In genomic region chr7:157866525-157866924, GRCh38 we compare ENCODE assay signal across 20 cellular contexts.
DNase-seq lines count a peak whose midpoint lies in the region; ATAC-seq, FAIRE-seq and TF ChIP-seq lines count a peak whose summit lies in the region.
"Had no signal": no experiment of that assay in that cellular context is flagged by ENCODE, and none has a peak within 500 bp of the region (broad histone marks: within the 10 kb centered on the region; RNA-seq: fewer than 3 reads in every experiment).

No MANE protein-coding gene starts in this region.

- H3K27ac ChIP-seq in IMR-90 (ENCODE audit: insufficient read depth, low read length) (no peak overlapping the region), H1 (ENCODE audit: low read depth, low read length) (no peak overlapping the region), neuronal stem cell (replicated peaks; ENCODE audit: low read length) (no peak overlapping the region), spleen (no peak overlapping the region), coronary artery (no peak overlapping the region)
- H3K27ac ChIP-seq: BLaER1, C4-2B had no signal

- H3K9me3 ChIP-seq in IMR-90 (ENCODE audit: control insufficient read depth, insufficient read depth, low read length) (peaks cover 57% of the 10 kb centered on the region), H1 (ENCODE audit: insufficient read depth in 2 of 2, low read depth in 1 of 2, low read length in 1 of 2) (peaks cover 15 to 19% of the 10 kb centered on the region in 2 experiments; a peak in 3 of 4 replicates), neuronal stem cell (replicated peaks in 1 of 2; ENCODE audit: control insufficient read depth in 2 of 2, insufficient read depth in 1 of 2, low read depth in 1 of 2, low read length in 2 of 2) (peaks cover 13 to 14% of the 10 kb centered on the region in 2 donors), spleen (peaks cover 0 to 19% (median 7%) of the 10 kb centered on the region in 8 donors)
- H3K9me3 ChIP-seq: Caco-2, HAP-1 had no signal

- no peaks in the 10 kb centered on the region for H3K36me3 ChIP-seq in IMR-90 (ENCODE audit: control insufficient read depth, insufficient read depth, low read length)
- H3K36me3 ChIP-seq in H1 (ENCODE audit: control insufficient read depth in 2 of 4, insufficient read depth in 4 of 4, low read length in 3 of 4), result no peaks in the 10 kb centered on the region
- H3K36me3 ChIP-seq in neuronal stem cell (replicated peaks in 1 of 2; ENCODE audit: control insufficient read depth in 2 of 2, insufficient read depth in 2 of 2, low read length in 2 of 2), result no peaks in the 10 kb centered on the region
- no peaks in the 10 kb centered on the region for H3K36me3 ChIP-seq in spleen
- H3K36me3 ChIP-seq: BLaER1, HAP-1 had no signal

- no TSS peak for BruUV-seq in IMR-90 (replicated peaks; lab: Mats Ljungman, UMichigan)

- no peak overlapping the region for H3K23ac ChIP-seq in IMR-90 (ENCODE audit: low read depth, low read length)
- no peak overlapping the region for H3K23ac ChIP-seq in H1 (ENCODE audit: insufficient read length)
- H3K23ac ChIP-seq in neuronal stem cell (ENCODE audit: low read depth, low read length, poor library complexity), result no peak overlapping the region

- H2BK20ac ChIP-seq in IMR-90 (ENCODE audit: low read depth, low read length) (no peak overlapping the region), H1 (ENCODE audit: low read length) (no peak overlapping the region)

- H3K79me1 ChIP-seq in IMR-90 (ENCODE audit: low read depth in 1 of 2, low read length in 2 of 2), result no peaks in the 10 kb centered on the region
- no peaks in the 10 kb centered on the region for H3K79me1 ChIP-seq in H1 (ENCODE audit: low read depth, low read length)
- no peaks in the 10 kb centered on the region for H3K79me1 ChIP-seq in neuronal stem cell (ENCODE audit: low read depth, low read length)

- FAIRE-seq in H1 (lab: Jason Lieb, UNC), result no peak
- FAIRE-seq: GM12891, GM18507, H54 had no signal

- H4K5ac ChIP-seq in IMR-90 (ENCODE audit: low read depth, low read length), result no peak overlapping the region
- no peak overlapping the region for H4K5ac ChIP-seq in H1 (ENCODE audit: insufficient read length, low read depth, low read length)

- H3K18ac ChIP-seq in IMR-90 (ENCODE audit: low read depth, low read length) (no peak overlapping the region), H1 (ENCODE audit: extremely low read depth, low read length) (no peak overlapping the region; the same call in 1 of the 2 replicates), neuronal stem cell (ENCODE audit: low read length) (no peak overlapping the region)

- H3K9ac ChIP-seq in IMR-90 (ENCODE audit: low read depth, low read length), result no peak overlapping the region
- H3K9ac ChIP-seq in H1 (replicated peaks in 1 of 4; ENCODE audit: extremely low read depth in 1 of 4, low read depth in 3 of 4, low read length in 3 of 4), result no peak overlapping the region; a peak in 1 of 7 replicates
- peak overlapping the region; percentile 80 for H3K9ac ChIP-seq in neuronal stem cell (ENCODE audit: low read depth, low read length, poor library complexity)
- H3K9ac ChIP-seq: BLaER1 had no signal

- POLR2A ChIA-PET in IMR-90 (lab: Charles Lee; ENCODE audit: unreplicated experiment) (no interaction called here), H1 (lab: Charles Lee; ENCODE audit: partially characterized antibody) (no interaction called here)

- 80% methylated on average over 4 of the region's 24 CpGs; no CpG with 5 or more reads in 1 of the 2 experiments for WGBS in IMR-90 (ENCODE audit: extremely low coverage in 2 of 2, insufficient read length in 1 of 2), 2 experiments
- WGBS in H1 (ENCODE audit: extremely low coverage in 1 of 2, insufficient coverage in 1 of 2, insufficient read length in 1 of 2, insufficient replicate concordance in 2 of 2, low coverage in 1 of 2, low lambda C conversion rate in 2 of 2, missing lambda C conversion rate in 1 of 2), 2 experiments, result 87% methylated on average over 5 of the region's 24 CpGs; no CpG with 5 or more reads in 1 of the 2 experiments
- no CpG with 5 or more reads among the region's 24 CpGs for WGBS in neuronal stem cell (ENCODE audit: extremely low coverage in 2 of 2, insufficient read length in 2 of 2, insufficient replicate concordance in 1 of 2), 2 donors
- 92 to 97% (median 94%) methylated on average over 12 to 24 of the region's 24 CpGs for WGBS in spleen, 5 donors

- TF ChIP-seq RAD21 in IMR-90 (IDR thresholded peaks at IDR 0.05; ENCODE audit: low read length) (no peak), H1 (IDR thresholded peaks at IDR 0.05 in 1 of 2, conservative IDR thresholded peaks at IDR 0.05 in 1 of 2; ENCODE audit: low read depth in 2 of 2, low read length in 2 of 2) (no peak)

- peak overlapping the region; percentile 93; the same call in 1 of the 2 replicates for H2BK12ac ChIP-seq in H1 (ENCODE audit: low read depth, low read length)
- H2BK12ac ChIP-seq in neuronal stem cell (ENCODE audit: low read length), result no peak overlapping the region

- no peak overlapping the region for H3K14ac ChIP-seq in IMR-90 (replicated peaks; ENCODE audit: low read depth, low read length)
- H3K14ac ChIP-seq in H1 (ENCODE audit: insufficient read length), result no peak overlapping the region
- no peak overlapping the region for H3K14ac ChIP-seq in neuronal stem cell (ENCODE audit: low read length)

- H3K4ac ChIP-seq in IMR-90 (ENCODE audit: low read depth, low read length), result no peak overlapping the region
- no peak overlapping the region for H3K4ac ChIP-seq in H1 (replicated peaks; ENCODE audit: insufficient read length, low read depth, low read length)
- H3K4ac ChIP-seq in neuronal stem cell (ENCODE audit: low read length), result no peak overlapping the region

- ATAC-seq in IMR-90 (ENCODE audit: low read depth), result no peak
- ATAC-seq: CD8-positive, alpha-beta T cell; GM23338 had no signal

- no peak overlapping the region for H4K91ac ChIP-seq in IMR-90 (ENCODE audit: insufficient read depth, low read depth, low read length)
- no peak overlapping the region for H4K91ac ChIP-seq in H1 (replicated peaks; ENCODE audit: insufficient read length, low read length)
- no peak overlapping the region for H4K91ac ChIP-seq in neuronal stem cell (ENCODE audit: low read depth, low read length, poor library complexity)

- intact Hi-C loops in IMR-90 (cut with micrococcal nuclease), result no loop called here
- intact Hi-C loops in spleen (cut with DNase I; ENCODE audit: low total_unique reads), result no loop called here

- H3K4me2 ChIP-seq in IMR-90 (ENCODE audit: low read depth, low read length) (no peak overlapping the region), H1 (ENCODE audit: insufficient read depth in 1 of 2, low read depth in 2 of 2, low read length in 2 of 2) (no peak overlapping the region), neuronal stem cell (ENCODE audit: insufficient read depth, low read length, poor library complexity, severe bottlenecking) (no peak overlapping the region)
- H3K4me2 ChIP-seq: BLaER1, GM23338 had no signal

- no peak overlapping the region for H2AK9ac ChIP-seq in IMR-90 (replicated peaks; ENCODE audit: low read depth, low read length, poor library complexity)

- peak overlapping the region; percentile 51 for H2AFZ ChIP-seq in IMR-90 (replicated peaks; ENCODE audit: low read length, poor library complexity)
- H2AFZ ChIP-seq in H1 (ENCODE audit: low read length), result no peak overlapping the region
- H2AFZ ChIP-seq in neuronal stem cell (ENCODE audit: low read length), result no peak overlapping the region
- H2AFZ ChIP-seq: GM23338 had no signal

- DNase-seq in IMR-90 (no peak), H1 (ENCODE audit: low read depth in 1 of 2, low spot score in 2 of 2) (no peak), neuronal stem cell (ENCODE audit: low spot score) (no peak), spleen (peak; percentile 51), NCI-H128 (lab: John Stamatoyannopoulos, UW; ENCODE audit: unreplicated experiment) (no peak), coronary artery (ENCODE audit: low spot score) (no peak)
- DNase-seq: Caco-2; CD4-positive, CD25-positive, alpha-beta regulatory T cell; CD8-positive, alpha-beta T cell; DMS 273 treated with DMSO at 0.1 percent for 48 hours; DMS79; GF-D8; HFFc6 had no signal

- H3K4me1 ChIP-seq in IMR-90 (ENCODE audit: control insufficient read depth, insufficient read depth, low read length), result no peaks in the 10 kb centered on the region
- H3K4me1 ChIP-seq in H1 (replicated peaks in 1 of 4; ENCODE audit: control insufficient read depth in 3 of 4, insufficient read depth in 4 of 4, low read length in 3 of 4), result no peaks in the 10 kb centered on the region; a peak in 1 of 7 replicates
- H3K4me1 ChIP-seq in neuronal stem cell (ENCODE audit: control insufficient read depth in 2 of 2, insufficient read depth in 1 of 2, low read depth in 1 of 2, low read length in 2 of 2), result peaks cover 0 to 5% of the 10 kb centered on the region in 2 donors
- no peaks in the 10 kb centered on the region for H3K4me1 ChIP-seq in spleen
- H3K4me1 ChIP-seq: BLaER1, Caco-2, HAP-1 had no signal

- TF ChIP-seq CTCF in IMR-90 (conservative IDR thresholded peaks at IDR 0.05; ENCODE audit: low read depth, low read length) (no peak), H1 (IDR thresholded peaks at IDR 0.05; ENCODE audit: control extremely low read depth in 1 of 3, insufficient read depth in 1 of 3, low read depth in 1 of 3, low read length in 3 of 3) (no peak), spleen (IDR thresholded peaks at IDR 0.05 in 8 of 11, conservative IDR thresholded peaks at IDR 0.05 in 3 of 11) (no peak), coronary artery (IDR thresholded peaks at IDR 0.05) (no peak)

- H3K56ac ChIP-seq in IMR-90 (ENCODE audit: extremely low read depth, insufficient read depth, low read length) (no peak overlapping the region), H1 (replicated peaks; ENCODE audit: insufficient read length, low read depth, low read length) (no peak overlapping the region)

- H2BK120ac ChIP-seq in IMR-90 (ENCODE audit: low read depth, low read length) (no peak overlapping the region), H1 (replicated peaks; ENCODE audit: low read depth, low read length) (no peak overlapping the region), neuronal stem cell (ENCODE audit: low read depth, low read length) (no peak overlapping the region)

- no peak overlapping the region for H2BK15ac ChIP-seq in IMR-90 (ENCODE audit: low read depth, low read length)
- no peak overlapping the region for H2BK15ac ChIP-seq in H1 (ENCODE audit: low read length)
- H2BK15ac ChIP-seq in neuronal stem cell (ENCODE audit: low read length), result no peak overlapping the region

- TF ChIP-seq POLR2A in IMR-90 (IDR thresholded peaks at IDR 0.05; ENCODE audit: low read depth, low read length) (no peak), H1 (IDR thresholded peaks at IDR 0.05; ENCODE audit: control extremely low read depth in 1 of 2, low read depth in 2 of 2, low read length in 2 of 2) (no peak), spleen (IDR thresholded peaks at IDR 0.05) (no peak)

- TF ChIP-seq EP300 in H1 (IDR thresholded peaks at IDR 0.05; ENCODE audit: borderline replicate concordance in 1 of 2, low read depth in 2 of 2, low read length in 2 of 2), result no peak

- H3K23me2 ChIP-seq in H1 (ENCODE audit: low read depth, low read length), result no peaks in the 10 kb centered on the region

- no peaks in the 10 kb centered on the region for H3K27me3 ChIP-seq in IMR-90 (ENCODE audit: control insufficient read depth, insufficient read depth, low read length)
- H3K27me3 ChIP-seq in H1 (replicated peaks in 1 of 4; ENCODE audit: control insufficient read depth in 3 of 4, extremely low read depth in 1 of 4, insufficient read depth in 3 of 4, low read length in 3 of 4), result no peaks in the 10 kb centered on the region
- H3K27me3 ChIP-seq in neuronal stem cell (ENCODE audit: control insufficient read depth in 3 of 3, insufficient read depth in 3 of 3, low read depth in 1 of 3, low read length in 3 of 3), result no peaks in the 10 kb centered on the region
- no peaks in the 10 kb centered on the region for H3K27me3 ChIP-seq in spleen (replicated peaks in 1 of 7)
- H3K27me3 ChIP-seq: BLaER1 had no signal

- H4K8ac ChIP-seq in IMR-90 (ENCODE audit: low read depth in 2 of 2, low read length in 2 of 2) (no peak overlapping the region), H1 (ENCODE audit: extremely low read depth, insufficient read depth, low read length) (no peak overlapping the region), neuronal stem cell (ENCODE audit: low read depth, low read length) (no peak overlapping the region)

- H2AK5ac ChIP-seq in IMR-90 (ENCODE audit: low read depth, low read length) (no peak overlapping the region), H1 (ENCODE audit: low read depth, low read length) (0 out of 2 replicates have a peak overlapping the region, but pooled peaks have one; percentile 91), neuronal stem cell (ENCODE audit: low read depth, low read length) (peak overlapping the region; percentile 60)

- no peaks in the 10 kb centered on the region for H4K20me1 ChIP-seq in IMR-90 (ENCODE audit: insufficient read depth, low read length)
- peaks cover 0 to 2% of the 10 kb centered on the region in 2 experiments for H4K20me1 ChIP-seq in H1 (replicated peaks in 1 of 2; ENCODE audit: control insufficient read depth in 1 of 2, insufficient read depth in 2 of 2, low read length in 2 of 2)
- H4K20me1 ChIP-seq: BLaER1 had no signal

- H3K79me2 ChIP-seq in H1 (ENCODE audit: control insufficient read depth in 1 of 2, insufficient read depth in 2 of 2, low read length in 2 of 2), result no peaks in the 10 kb centered on the region

- H3K9me1 ChIP-seq in IMR-90 (ENCODE audit: insufficient read depth, low read length), result no peaks in the 10 kb centered on the region

- CTCF ChIA-PET in IMR-90 (lab: Yijun Ruan, JAX), result no interaction called here
- CTCF ChIA-PET in H1 (lab: Charles Lee; ENCODE audit: partially characterized antibody), result no interaction called here

- in situ Hi-C loops in IMR-90 (cut with MboI; ENCODE audit: low sequenced_read_pairs), result no loop called here

- dilution Hi-C loops in IMR-90 (cut with HindIII; ENCODE audit: low sequenced_read_pairs, unreplicated experiment), result no loop called here

- H3K4me3 ChIP-seq in IMR-90 (ENCODE audit: insufficient read depth, low read depth, low read length) (no peak overlapping the region), H1 (ENCODE audit: extremely low read depth in 1 of 4, insufficient read depth in 2 of 4, low read depth in 3 of 4, low read length in 4 of 4) (no peak overlapping the region), neuronal stem cell (ENCODE audit: low read length in 2 of 2) (no peak overlapping the region), spleen (no peak overlapping the region), coronary artery (no peak overlapping the region)
- H3K4me3 ChIP-seq: BLaER1, GM23338, HAP-1 had no signal

- no peak overlapping the region for H2BK5ac ChIP-seq in IMR-90 (ENCODE audit: low read depth, low read length, poor library complexity, severe bottlenecking)
- H2BK5ac ChIP-seq in H1 (ENCODE audit: low read depth, low read length), result no peak overlapping the region
- H2BK5ac ChIP-seq in neuronal stem cell (ENCODE audit: low read length), result no peak overlapping the region
